8 cellular contexts compared by ENCODE assay signal in genomic region chr19:1265611-1266115, GRCh38. TPM values are rescaled to one million over a fixed set of nuclear protein-coding genes. Genes with fewer than 3 reads are reported as not detected.
DNase-seq lines count a peak whose midpoint lies in the region; ATAC-seq and TF ChIP-seq lines count a peak whose summit lies in the region.

No MANE protein-coding gene starts in this region.

- DNase-seq in CD14-positive monocyte (ENCODE audit: low spot score): peak; percentile 91
- DNase-seq in KBM-7: peak; percentile 57
- DNase-seq in activated naive CD4-positive, alpha-beta T cell treated with anti-CD3 and anti-CD28 coated beads for 36 hours: peak; percentile 42
- DNase-seq in glomerular visceral epithelial cell (ENCODE audit: extremely low spot score): peak; percentile 90
- DNase-seq in prostate gland (ENCODE audit: low spot score): peak; percentile 38
- DNase-seq in cerebellar nuclear complex (lab: John Stamatoyannopoulos, UW): no peak

- 18% methylated on average over 15 of the region's 28 CpGs for WGBS in prostate gland

- peaks cover 11 to 22% (median 14%) of the 10 kb centered on the region in 3 donors for H3K27me3 Mint-ChIP-seq in CD14-positive monocyte (ENCODE audit: low read depth in 3 of 3)
- no peaks in the 10 kb centered on the region for H3K27me3 Mint-ChIP-seq in activated naive CD4-positive, alpha-beta T cell treated with anti-CD3 and anti-CD28 coated beads for 36 hours (ENCODE audit: low read depth)

- no peak for TF ChIP-seq CTCF in CD14-positive monocyte (IDR thresholded peaks at IDR 0.05)
- TF ChIP-seq CTCF in prostate gland (IDR thresholded peaks at IDR 0.05): no peak

- peak overlapping the region; percentile 29 to 51 for H3K4me3 ChIP-seq in prostate gland

- peaks cover 39% of the 10 kb centered on the region for H3K4me1 ChIP-seq in prostate gland (replicated peaks)

- peak overlapping the region; percentile 82 to 88 for H3K27ac ChIP-seq in prostate gland

- ATAC-seq in HG02852 (IDR thresholded peaks at IDR 0.05; ENCODE audit: unreplicated experiment): no peak
- no peak for ATAC-seq in HG02571 (IDR thresholded peaks at IDR 0.05; ENCODE audit: unreplicated experiment)

- CTCF ChIA-PET in activated naive CD4-positive, alpha-beta T cell treated with anti-CD3 and anti-CD28 coated beads for 36 hours (lab: Charles Lee): interaction anchor here (1.6 to 11.1 kb wide), 3 partner anchors 10 to 22 kb away, joined by 4 to 233 read pairs (median 13); partner anchors contain the start of genes ATP5F1D and FAM174C

- intact Hi-C loops in CD14-positive monocyte (cut with micrococcal nuclease) (loop anchor here in 1 of 2 donors (5.0 kb wide), 1 partner anchor 163 kb away; the partner anchor contains the start of gene GPX4), prostate gland (cut with DNase I) (loop anchor here (1.0 kb wide), 1 partner anchor 21 kb away; no protein-coding TSS in a partner anchor)
- intact Hi-C loops in activated naive CD4-positive, alpha-beta T cell treated with anti-CD3 and anti-CD28 coated beads for 36 hours (cut with micrococcal nuclease): loop anchor here (1.0 to 5.0 kb wide), 2 partner anchors 21 to 603 kb away; partner anchors contain the start of gene RNF126

- H3K36me3 Mint-ChIP-seq in CD14-positive monocyte: peaks cover 6 to 8% of the 10 kb centered on the region in 2 donors
- peaks cover 14% of the 10 kb centered on the region for H3K36me3 Mint-ChIP-seq in activated naive CD4-positive, alpha-beta T cell treated with anti-CD3 and anti-CD28 coated beads for 36 hours (ENCODE audit: low read depth)

- H3K9me3 Mint-ChIP-seq in CD14-positive monocyte: peaks cover 0 to 2% (median 0%) of the 10 kb centered on the region in 7 donors
- no peaks in the 10 kb centered on the region for H3K9me3 Mint-ChIP-seq in activated naive CD4-positive, alpha-beta T cell treated with anti-CD3 and anti-CD28 coated beads for 36 hours

- H3K36me3 ChIP-seq in prostate gland: no peaks in the 10 kb centered on the region

- in situ Hi-C loops in KBM-7 (cut with MboI; ENCODE audit: low pct_unique_long_range_greater_than_20kb, low sequenced_read_pairs): no loop called here

- peaks cover 55% of the 10 kb centered on the region for H3K4me1 Mint-ChIP-seq in CD14-positive monocyte
- peaks cover 50% of the 10 kb centered on the region for H3K4me1 Mint-ChIP-seq in activated naive CD4-positive, alpha-beta T cell treated with anti-CD3 and anti-CD28 coated beads for 36 hours (ENCODE audit: low read depth)

- H3K27ac Mint-ChIP-seq in CD14-positive monocyte: peak overlapping the region in 6 of 7 donors; percentile 60 to 83 (median 73)
- no peak overlapping the region for H3K27ac Mint-ChIP-seq in activated naive CD4-positive, alpha-beta T cell treated with anti-CD3 and anti-CD28 coated beads for 36 hours

- H3K4me3 Mint-ChIP-seq in CD14-positive monocyte: peak overlapping the region; percentile 68 to 74
- no peak overlapping the region for H3K4me3 Mint-ChIP-seq in activated naive CD4-positive, alpha-beta T cell treated with anti-CD3 and anti-CD28 coated beads for 36 hours

- H3K9me3 ChIP-seq in prostate gland: no peaks in the 10 kb centered on the region

- no peak for TF ChIP-seq POLR2A in prostate gland (IDR thresholded peaks at IDR 0.05)

- H3K27me3 ChIP-seq in prostate gland (replicated peaks; ENCODE audit: insufficient read depth): no peaks in the 10 kb centered on the region

RNA-seq across cellular contexts. Expression of gene CIRBP, which starts 3.5 kb away (rescaled TPM):
- polyA plus RNA-seq in CD14-positive monocyte: 10 to 100 TPM; 39.6 to 51.1 TPM
- total RNA-seq in activated naive CD4-positive, alpha-beta T cell treated with anti-CD3 and anti-CD28 coated beads for 36 hours: 100 to 1,000 TPM; 167 to 183 TPM
- 100 to 1,000 TPM; 753 to 863 TPM for total RNA-seq in prostate gland

RNA-seq across cellular contexts. Expression of gene FAM174C, which starts 9.7 kb away (rescaled TPM):
- polyA plus RNA-seq in CD14-positive monocyte: 10 to 100 TPM; 40.0 to 56.2 TPM
- total RNA-seq in activated naive CD4-positive, alpha-beta T cell treated with anti-CD3 and anti-CD28 coated beads for 36 hours: 10 to 100 TPM; 62.8 to 65.3 TPM
- 10 to 100 TPM; 95.1 to 98.7 TPM for total RNA-seq in prostate gland

RNA-seq across cellular contexts. Expression of gene MIDN, which starts 17.3 kb away (rescaled TPM):
- 10 to 100 TPM in 1 of 2 donors, 1 to 10 TPM in 1; 5.6 to 11.0 TPM for polyA plus RNA-seq in CD14-positive monocyte
- 10 to 100 TPM; 50.1 to 52.9 TPM for total RNA-seq in activated naive CD4-positive, alpha-beta T cell treated with anti-CD3 and anti-CD28 coated beads for 36 hours
- 10 to 100 TPM; 35.8 to 42.9 TPM for total RNA-seq in prostate gland

RNA-seq across cellular contexts. Expression of gene EFNA2, which starts 20.0 kb away (rescaled TPM):
- polyA plus RNA-seq in CD14-positive monocyte: not detected
- not detected for total RNA-seq in activated naive CD4-positive, alpha-beta T cell treated with anti-CD3 and anti-CD28 coated beads for 36 hours
- total RNA-seq in prostate gland: not detected

RNA-seq across cellular contexts. Expression of gene ATP5F1D, which starts 24.1 kb away (rescaled TPM):
- polyA plus RNA-seq in CD14-positive monocyte: 100 to 1,000 TPM; 143 to 160 TPM
- 100 to 1,000 TPM; 153 TPM for total RNA-seq in activated naive CD4-positive, alpha-beta T cell treated with anti-CD3 and anti-CD28 coated beads for 36 hours
- total RNA-seq in prostate gland: 100 to 1,000 TPM; 109 to 151 TPM

Comparison
In these comparisons a context has a peak if more than half of its experiments do, and no peak if none do; other contexts are left out.
1. DNase-seq: peak in CD14-positive monocyte (single experiment), KBM-7 (single experiment), activated naive CD4-positive, alpha-beta T cell treated with anti-CD3 and anti-CD28 coated beads for 36 hours (single experiment), glomerular visceral epithelial cell (single experiment) and prostate gland (single experiment); none in cerebellar nuclear complex (0 of 2).
2. RNA of gene CIRBP, which starts 3.5 kb away (total RNA-seq): 753 to 863 TPM in prostate gland; 167 to 183 TPM in activated naive CD4-positive, alpha-beta T cell treated with anti-CD3 and anti-CD28 coated beads for 36 hours; every median in the first group is over 4 times any median in the second.